ENCODE assay signal across 12 cellular contexts in genomic region chr14:73241481-73242165, GRCh38. TPM values are rescaled to one million over a fixed set of nuclear protein-coding genes. Genes with fewer than 3 reads are reported as not detected.
DNase-seq lines count a peak whose midpoint lies in the region; TF ChIP-seq lines count a peak whose summit lies in the region.
"Had no signal": no experiment of that assay in that cellular context is flagged by ENCODE, and none has a peak within 500 bp of the region (broad histone marks: within the 10 kb centered on the region; RNA-seq: fewer than 3 reads in every experiment).

No MANE protein-coding gene starts in this region.

- no peak overlapping the region for H3K4me3 ChIP-seq in thyroid gland (replicated peaks in 1 of 3)
- H3K4me3 ChIP-seq: testis had no signal

- 86 to 90% methylated on average over 14 to 18 of the region's 19 CpGs for WGBS in thyroid gland, 2 donors

- DNase-seq in NCI-H82 (lab: John Stamatoyannopoulos, UW) (peak; percentile 61), NCI-H82 treated with DMSO at 0.1 percent for 48 hours (lab: John Stamatoyannopoulos, UW; ENCODE audit: unreplicated experiment) (no peak), amniotic epithelial cell (ENCODE audit: low read depth) (peak; percentile 43), thyroid gland (peak; percentile 24 to 29), dermis blood vessel endothelial cell (no peak), cerebellar nuclear complex (lab: John Stamatoyannopoulos, UW) (no peak), putamen (ENCODE audit: low spot score) (no peak)
- DNase-seq: activated CD8-positive, alpha-beta memory T cell treated with anti-CD3 and anti-CD28 coated beads for 24 hours; HCEC 1CT; NCI-H2029 treated with DMSO at 0.1 percent for 48 hours; testis had no signal

- H3K9me3 ChIP-seq in thyroid gland = no peaks in the 10 kb centered on the region
- H3K9me3 ChIP-seq: testis had no signal

- no peaks in the 10 kb centered on the region for H3K36me3 ChIP-seq in thyroid gland

- H3K27me3 ChIP-seq in layer of hippocampus (ENCODE audit: control insufficient read depth, insufficient read depth, low read length) (peaks cover 2% of the 10 kb centered on the region), thyroid gland (no peaks in the 10 kb centered on the region)
- H3K27me3 ChIP-seq: testis had no signal

- H3K27ac ChIP-seq in layer of hippocampus (ENCODE audit: low read depth, low read length) (peak overlapping the region; percentile 30), thyroid gland (peak overlapping the region in 2 of 3 donors; percentile 13 to 81)
- H3K27ac ChIP-seq: testis had no signal

- peaks cover 36 to 69% of the 10 kb centered on the region in 2 donors for H3K4me1 ChIP-seq in thyroid gland

- TF ChIP-seq CTCF in thyroid gland (IDR thresholded peaks at IDR 0.05) = no peak

- intact Hi-C loops in thyroid gland (cut with DNase I) = no loop called here

- no peak for TF ChIP-seq POLR2A in thyroid gland (IDR thresholded peaks at IDR 0.05)

RNA-seq across cellular contexts. Expression of gene PAPLN, which starts 4.3 kb away (rescaled TPM):
- total RNA-seq in thyroid gland (10 to 100 TPM; 23.2 to 82.8 (median 48.4) TPM), dermis blood vessel endothelial cell (30.6 and 60.1 TPM in 2 replicates)

Comparison
In these comparisons a context has a peak if more than half of its experiments do, and no peak if none do; other contexts are left out.
1. DNase-seq: peak in NCI-H82 (single experiment), amniotic epithelial cell (single experiment) and thyroid gland (2 of 2); none in NCI-H82 treated with DMSO at 0.1 percent for 48 hours (single experiment), dermis blood vessel endothelial cell (single experiment), cerebellar nuclear complex (0 of 2) and putamen (single experiment).